Comparison of ENCODE assay signal across 14 cellular contexts in genomic region chr11:66035653-66036333, GRCh38. TPM values are rescaled to one million over a fixed set of nuclear protein-coding genes. Genes with fewer than 3 reads are reported as not detected.
DNase-seq lines count a peak whose midpoint lies in the region; ATAC-seq and TF ChIP-seq lines count a peak whose summit lies in the region.
"Had no signal": no experiment of that assay in that cellular context is flagged by ENCODE, and none has a peak within 500 bp of the region (broad histone marks: within the 10 kb centered on the region; RNA-seq: fewer than 3 reads in every experiment).

No MANE protein-coding gene starts in this region.

- TF ChIP-seq CTCF in GM20000 (IDR thresholded peaks at IDR 0.05; ENCODE audit: extremely low read depth, missing control alignments): no peak

- DNase-seq in NCI-H1436 (lab: John Stamatoyannopoulos, UW) (peak; percentile 47), NCI-H1436 treated with DMSO at 0.1 percent for 48 hours (lab: John Stamatoyannopoulos, UW) (no peak), GM20000 (ENCODE audit: low spot score) (peak; percentile 10), RPMI8226 (peak; percentile 40), neuronal stem cell (ENCODE audit: low spot score) (no peak), Kasumi-1 (lab: John Stamatoyannopoulos, UW) (no peak)
- no peak for DNase-seq in activated CD4-positive, CD25-positive, alpha-beta regulatory T cell (lab: John Stamatoyannopoulos, UW)
- DNase-seq: GM23248; NCI-H187; NCI-H524; NK-92 treated with Interleukin-12 subunit alpha and Interleukin-12 subunit beta, amount 100 ng/mL, for 24 hours; OCI-M1 had no signal

- peaks cover 0 to 1% of the 10 kb centered on the region in 2 donors for H3K4me1 ChIP-seq in neuronal stem cell (ENCODE audit: control insufficient read depth in 2 of 2, insufficient read depth in 1 of 2, low read depth in 1 of 2, low read length in 2 of 2)

- peaks cover 0 to 3% (median 2%) of the 10 kb centered on the region in 3 experiments for H3K27me3 ChIP-seq in neuronal stem cell (ENCODE audit: control insufficient read depth in 3 of 3, insufficient read depth in 3 of 3, low read depth in 1 of 3, low read length in 3 of 3)

- H4K91ac ChIP-seq in neuronal stem cell (ENCODE audit: low read depth, low read length, poor library complexity): no peak overlapping the region

- no peak overlapping the region for H3K14ac ChIP-seq in neuronal stem cell (ENCODE audit: low read length)

- H2BK5ac ChIP-seq in neuronal stem cell (ENCODE audit: low read length): no peak overlapping the region

- no peak overlapping the region for H3K4me3 ChIP-seq in neuronal stem cell (ENCODE audit: low read length in 2 of 2)
- H3K4me3 ChIP-seq: GM23248 had no signal

- no peak overlapping the region for H4K8ac ChIP-seq in neuronal stem cell (ENCODE audit: low read depth, low read length)

- H3K27ac ChIP-seq in neuronal stem cell (replicated peaks; ENCODE audit: low read length): no peak overlapping the region
- H3K27ac ChIP-seq: C4-2B, GM23248 had no signal

- ATAC-seq in GM18505 (IDR thresholded peaks at IDR 0.05; ENCODE audit: unreplicated experiment): no peak

- no peak overlapping the region for H3K23ac ChIP-seq in neuronal stem cell (ENCODE audit: low read depth, low read length, poor library complexity)

- H2AK5ac ChIP-seq in neuronal stem cell (ENCODE audit: low read depth, low read length): no peak overlapping the region

- H2BK15ac ChIP-seq in neuronal stem cell (ENCODE audit: low read length): no peak overlapping the region

- no CpG with 5 or more reads among the region's 9 CpGs for WGBS in neuronal stem cell (ENCODE audit: extremely low coverage in 2 of 2, insufficient read length in 2 of 2, insufficient replicate concordance in 1 of 2), 2 donors

- H3K9ac ChIP-seq in neuronal stem cell (ENCODE audit: low read depth, low read length, poor library complexity): no peak overlapping the region
- H3K9ac ChIP-seq: GM23248 had no signal

- peaks cover 4% of the 10 kb centered on the region in 2 donors for H3K9me3 ChIP-seq in neuronal stem cell (replicated peaks in 1 of 2; ENCODE audit: control insufficient read depth in 2 of 2, insufficient read depth in 1 of 2, low read depth in 1 of 2, low read length in 2 of 2)

- H3K4ac ChIP-seq in neuronal stem cell (ENCODE audit: low read length): no peak overlapping the region

- no peak overlapping the region for H3K4me2 ChIP-seq in neuronal stem cell (ENCODE audit: insufficient read depth, low read length, poor library complexity, severe bottlenecking)

- H2AFZ ChIP-seq in neuronal stem cell (ENCODE audit: low read length): peak overlapping the region; percentile 17
- H2AFZ ChIP-seq: GM23248 had no signal

- H3K18ac ChIP-seq in neuronal stem cell (ENCODE audit: low read length): no peak overlapping the region

- TF ChIP-seq POLR2A in GM18505 (IDR thresholded peaks at IDR 0.05; ENCODE audit: borderline replicate concordance, extremely low read depth, insufficient read depth, insufficient read length): no peak

- no peaks in the 10 kb centered on the region for H3K79me1 ChIP-seq in neuronal stem cell (ENCODE audit: low read depth, low read length)

- no peak overlapping the region for H2BK12ac ChIP-seq in neuronal stem cell (ENCODE audit: low read length)

- peaks cover 0 to 3% of the 10 kb centered on the region in 2 donors for H3K36me3 ChIP-seq in neuronal stem cell (replicated peaks in 1 of 2; ENCODE audit: control insufficient read depth in 2 of 2, insufficient read depth in 2 of 2, low read length in 2 of 2)

- H2BK120ac ChIP-seq in neuronal stem cell (ENCODE audit: low read depth, low read length): no peak overlapping the region

RNA-seq across cellular contexts. Expression of gene CATSPER1, which starts 9.5 kb away (rescaled TPM):
- 0.07 TPM for polyA plus RNA-seq in neuronal stem cell (2013, experiment 1 of 2)
- polyA plus RNA-seq in neuronal stem cell (2013, experiment 2 of 2): not detected

RNA-seq across cellular contexts. Expression of gene GAL3ST3, which starts 13.2 kb away (rescaled TPM):
- polyA plus RNA-seq in neuronal stem cell (2013, experiment 1 of 2): 24.0 TPM
- 23.0 TPM for polyA plus RNA-seq in neuronal stem cell (2013, experiment 2 of 2)
- polyA plus RNA-seq: GM23248 had no signal

RNA-seq across cellular contexts. Expression of gene SF3B2, which starts 16.4 kb away (rescaled TPM):
- 125 TPM for polyA plus RNA-seq in neuronal stem cell (2013, experiment 1 of 2)
- polyA plus RNA-seq in neuronal stem cell (2013, experiment 2 of 2): 126 TPM

RNA-seq across cellular contexts. Expression of gene CST6, which starts 24.0 kb away (rescaled TPM):
- not detected for polyA plus RNA-seq in neuronal stem cell (2013, experiment 1 of 2)
- not detected for polyA plus RNA-seq in neuronal stem cell (2013, experiment 2 of 2)

RNA-seq across cellular contexts. Expression of gene BANF1, which starts 33.5 kb away (rescaled TPM):
- 485 TPM for polyA plus RNA-seq in neuronal stem cell (2013, experiment 1 of 2)
- 490 TPM for polyA plus RNA-seq in neuronal stem cell (2013, experiment 2 of 2)

Comparison
In these comparisons a context has a peak if more than half of its experiments do, and no peak if none do; other contexts are left out.
1. DNase-seq: peak in NCI-H1436 (single experiment), GM20000 (single experiment) and RPMI8226 (single experiment); none in NCI-H1436 treated with DMSO at 0.1 percent for 48 hours (single experiment), neuronal stem cell (single experiment), activated CD4-positive, CD25-positive, alpha-beta regulatory T cell (0 of 4) and Kasumi-1 (0 of 2).